Comparison of ENCODE assay signal across 8 cellular contexts in genomic region chr11:119093666-119093950, GRCh38. TPM values are rescaled to one million over a fixed set of nuclear protein-coding genes. Genes with fewer than 3 reads are reported as not detected.
DNase-seq lines count a peak whose midpoint lies in the region; TF ChIP-seq lines count a peak whose summit lies in the region.

No MANE protein-coding gene starts in this region.

- TF ChIP-seq CTCF in BE2C (IDR thresholded peaks at IDR 0.05; ENCODE audit: low read depth, low read length) (no peak), dorsolateral prefrontal cortex (IDR thresholded peaks at IDR 0.05 in 54 of 56, conservative IDR thresholded peaks at IDR 0.05 in 2 of 56; ENCODE audit: low read depth in 1 of 56, partially characterized antibody in 56 of 56) (no peak), nephron (IDR thresholded peaks at IDR 0.05; ENCODE audit: unreplicated experiment in 3 of 3) (no peak)

- H3K27ac Mint-ChIP-seq in nephron, result peak overlapping the region; percentile 4 to 94 (median 91)

- H3K27ac ChIP-seq in dorsolateral prefrontal cortex, result peak overlapping the region in 58 of 59 donors; percentile 76 to 97 (median 93)

- peaks cover 41% of the 10 kb centered on the region for H3K4me1 Mint-ChIP-seq in nephron

- H3K36me3 ChIP-seq in BE2C, result peaks cover 49% of the 10 kb centered on the region
- H3K36me3 ChIP-seq in MG63, result peaks cover 67% of the 10 kb centered on the region

- DNase-seq in BE2C (no peak), MG63 (no peak), dorsolateral prefrontal cortex (no peak), germinal center (ENCODE audit: low spot score) (no peak), NCI-H146 treated with DMSO at 0.1 percent for 48 hours (lab: John Stamatoyannopoulos, UW; ENCODE audit: unreplicated experiment) (no peak), dedifferentiated amniotic fluid mesenchymal stem cell (ENCODE audit: extremely low spot score) (no peak), NCI-H524 treated with DMSO at 0.1 percent for 48 hours (lab: John Stamatoyannopoulos, UW) (no peak)

- H3K4me1 ChIP-seq in BE2C, result peaks cover 11% of the 10 kb centered on the region; the same call in 1 of the 2 replicates

- H3K4me3 Mint-ChIP-seq in nephron, result peak overlapping the region; percentile 91 to 98 (median 97)

- H3K4me3 ChIP-seq in BE2C (ENCODE audit: low read depth, low read length) (peak overlapping the region; percentile 80), MG63 (peak overlapping the region; percentile 79), dorsolateral prefrontal cortex (peak overlapping the region; percentile 72 to 99 (median 89))

- no peaks in the 10 kb centered on the region for H3K9me3 Mint-ChIP-seq in nephron

- no peaks in the 10 kb centered on the region for H3K9me3 ChIP-seq in BE2C
- H3K9me3 ChIP-seq in MG63, result no peaks in the 10 kb centered on the region

- H3K27me3 ChIP-seq in BE2C (no peaks in the 10 kb centered on the region), MG63 (no peaks in the 10 kb centered on the region), dorsolateral prefrontal cortex (no peaks in the 10 kb centered on the region)

- intact Hi-C loops in dorsolateral prefrontal cortex (cut with DNase I), result loop anchor here in 1 of 2 donors (2.0 kb wide), 1 partner anchor 27 kb away; the partner anchor contains the start of gene VPS11

- H3K27me3 Mint-ChIP-seq in nephron (ENCODE audit: low read depth), result peaks cover 3% of the 10 kb centered on the region

- H3K36me3 Mint-ChIP-seq in nephron (ENCODE audit: low read depth), result peaks cover 42% of the 10 kb centered on the region

RNA-seq across cellular contexts. Expression of gene DPAGT1, which starts 8.0 kb away (rescaled TPM):
- 101 TPM for polyA plus RNA-seq in BE2C (2012; ENCODE audit: insufficient read depth, insufficient read length, low read depth)
- 7.9 and 18.4 TPM in 2 replicates for total RNA-seq in MG63 (2014; rRNA removed; shearing (Covaris generic); ENCODE audit: low replicate concordance)
- total RNA-seq in dorsolateral prefrontal cortex, result 10 to 100 TPM; 18.3 to 47.3 (median 30.8) TPM

RNA-seq across cellular contexts. Expression of gene HMBS, which starts 8.9 kb away (rescaled TPM):
- polyA plus RNA-seq in BE2C (2012; ENCODE audit: insufficient read depth, insufficient read length, low read depth), result 44.4 TPM
- total RNA-seq in MG63 (2014; rRNA removed; shearing (Covaris generic); ENCODE audit: low replicate concordance), result 35.5 and 54.7 TPM in 2 replicates
- total RNA-seq in dorsolateral prefrontal cortex, result 10 to 100 TPM in 95 of 120 experiments, 1 to 10 TPM in 25; 6.8 to 18.6 (median 12.6) TPM

RNA-seq across cellular contexts. Expression of gene C2CD2L, which starts 13.5 kb away (rescaled TPM):
- 123 TPM for polyA plus RNA-seq in BE2C (2012; ENCODE audit: insufficient read depth, insufficient read length, low read depth)
- 2.9 and 5.1 TPM in 2 replicates for total RNA-seq in MG63 (2014; rRNA removed; shearing (Covaris generic); ENCODE audit: low replicate concordance)
- 10 to 100 TPM; 26.6 to 76.4 (median 50.5) TPM for total RNA-seq in dorsolateral prefrontal cortex

RNA-seq across cellular contexts. Expression of gene VPS11, which starts 26.0 kb away (rescaled TPM):
- 42.5 TPM for polyA plus RNA-seq in BE2C (2012; ENCODE audit: insufficient read depth, insufficient read length, low read depth)
- total RNA-seq in MG63 (2014; rRNA removed; shearing (Covaris generic); ENCODE audit: low replicate concordance), result 9.1 and 14.2 TPM in 2 replicates
- total RNA-seq in dorsolateral prefrontal cortex, result 10 to 100 TPM; 33.3 to 65.7 (median 50.5) TPM

RNA-seq across cellular contexts. Expression of gene HINFP, which starts 27.8 kb away (rescaled TPM):
- 84.1 TPM for polyA plus RNA-seq in BE2C (2012; ENCODE audit: insufficient read depth, insufficient read length, low read depth)
- total RNA-seq in MG63 (2014; rRNA removed; shearing (Covaris generic); ENCODE audit: low replicate concordance), result 8.3 and 27.5 TPM in 2 replicates
- 10 to 100 TPM; 29.8 to 70.5 (median 47.9) TPM for total RNA-seq in dorsolateral prefrontal cortex
